In the genomic region with DNA sequence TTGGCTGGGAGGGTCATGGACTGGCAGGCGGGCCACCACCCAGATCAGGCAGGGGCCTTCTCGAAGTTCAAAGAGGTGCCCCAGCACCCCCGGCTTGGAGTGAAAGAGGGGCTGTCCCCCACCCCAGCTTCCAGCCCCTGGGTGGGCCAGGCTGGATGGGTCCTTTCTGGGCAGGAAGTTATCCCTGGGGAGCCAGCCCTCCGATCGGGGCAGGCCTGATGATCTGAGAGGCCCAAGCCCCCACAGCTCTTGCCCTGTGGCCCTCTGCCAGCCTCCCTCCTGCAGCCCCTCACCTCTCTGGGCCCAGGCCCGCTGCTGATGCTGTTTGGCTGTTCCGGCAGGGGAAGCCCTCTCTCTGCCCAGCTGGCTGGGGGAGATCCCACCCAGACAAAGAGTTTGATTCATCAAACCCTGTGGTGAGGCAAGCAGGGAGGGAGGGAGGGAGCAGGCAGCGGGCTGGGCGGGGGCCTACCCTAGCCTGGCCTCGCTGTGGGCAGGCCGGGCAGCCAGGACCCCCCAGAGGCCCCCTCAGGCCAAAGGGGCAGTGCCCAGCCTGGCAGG, we compare ENCODE assay signal across 21 cellular contexts. TPM values are rescaled to one million over a fixed set of nuclear protein-coding genes. Genes with fewer than 3 reads are reported as not detected.
DNase-seq lines count a peak whose midpoint lies in the region; ATAC-seq and TF ChIP-seq lines count a peak whose summit lies in the region.
"Had no signal": no experiment of that assay in that cellular context is flagged by ENCODE, and none has a peak within 500 bp of the region (broad histone marks: within the 10 kb centered on the region; RNA-seq: fewer than 3 reads in every experiment).

No MANE protein-coding gene starts in this region.

- H3K27ac ChIP-seq in right cardiac atrium (ENCODE audit: low read length) (no peak overlapping the region), neuronal stem cell (replicated peaks; ENCODE audit: low read length) (no peak overlapping the region), upper lobe of right lung (no peak overlapping the region), ascending aorta (no peak overlapping the region)
- H3K27ac ChIP-seq: foreskin keratinocyte, left lung, parathyroid adenoma, PC-9, SK-N-MC, testis had no signal

- 79% methylated on average over 11 of the region's 11 CpGs for WGBS in right cardiac atrium
- WGBS in neuronal stem cell (ENCODE audit: extremely low coverage in 2 of 2, insufficient read length in 2 of 2, insufficient replicate concordance in 1 of 2), 2 donors = no CpG with 5 or more reads among the region's 11 CpGs

- H3K79me1 ChIP-seq in neuronal stem cell (ENCODE audit: low read depth, low read length) = peaks cover 3% of the 10 kb centered on the region

- H2BK120ac ChIP-seq in neuronal stem cell (ENCODE audit: low read depth, low read length) = peak overlapping the region; percentile 75

- H3K27me3 ChIP-seq in right cardiac atrium (ENCODE audit: control insufficient read depth, insufficient read depth) = no peaks in the 10 kb centered on the region
- peaks cover 0 to 9% (median 0%) of the 10 kb centered on the region in 3 experiments for H3K27me3 ChIP-seq in neuronal stem cell (ENCODE audit: control insufficient read depth in 3 of 3, insufficient read depth in 3 of 3, low read depth in 1 of 3, low read length in 3 of 3)
- no peaks in the 10 kb centered on the region for H3K27me3 ChIP-seq in upper lobe of right lung
- H3K27me3 ChIP-seq in ascending aorta = no peaks in the 10 kb centered on the region
- H3K27me3 ChIP-seq: BLaER1 treated with 17β-estradiol and CSF1 and Interleukin-3, amounts not matched to agents 10 nM and 100 nM; foreskin keratinocyte; left lung; testis had no signal

- peak overlapping the region; percentile 83 for H3K18ac ChIP-seq in neuronal stem cell (ENCODE audit: low read length)

- intact Hi-C loops in right cardiac atrium (cut with DNase I) (loop anchor here in 1 of 4 donors (5.0 kb wide), 1 partner anchor 152 kb away; no protein-coding TSS in a partner anchor), cardiac septum (cut with DNase I) (no loop called here), upper lobe of right lung (cut with DNase I) (no loop called here), ascending aorta (cut with DNase I) (no loop called here)

- H4K8ac ChIP-seq in neuronal stem cell (ENCODE audit: low read depth, low read length) = no peak overlapping the region

- H2AK5ac ChIP-seq in neuronal stem cell (ENCODE audit: low read depth, low read length) = peak overlapping the region; percentile 34

- H3K4me1 ChIP-seq in right cardiac atrium (ENCODE audit: control insufficient read depth, insufficient read depth, low read length) (peaks cover 2% of the 10 kb centered on the region), neuronal stem cell (ENCODE audit: control insufficient read depth in 2 of 2, insufficient read depth in 1 of 2, low read depth in 1 of 2, low read length in 2 of 2) (peaks cover 12 to 26% of the 10 kb centered on the region in 2 donors), upper lobe of right lung (peaks cover 13% of the 10 kb centered on the region), ascending aorta (peaks cover 12 to 16% of the 10 kb centered on the region in 2 donors)

- DNase-seq in right cardiac atrium = peak in 2 of 3 donors; percentile 43 to 65
- no peak for DNase-seq in cardiac septum (ENCODE audit: low spot score)
- DNase-seq in globus pallidus (ENCODE audit: low spot score) = peak; percentile 53
- no peak for DNase-seq in neuronal stem cell (ENCODE audit: low spot score)
- DNase-seq in upper lobe of right lung = peak; percentile 60
- no peak for DNase-seq in NCI-H510A treated with DMSO at 0.1 percent for 48 hours (lab: John Stamatoyannopoulos, UW)
- DNase-seq in ascending aorta (ENCODE audit: low spot score in 2 of 2) = no peak
- DNase-seq in activated CD4-positive, alpha-beta T cell treated with anti-CD3 and anti-CD28 coated beads for 4 hours = no peak
- DNase-seq: 8988T; activated CD4-positive, CD25-positive, alpha-beta regulatory T cell treated with anti-CD3 and anti-CD28 coated beads, Interleukin-2, amount 50 U/mL, for 72 hours; foreskin keratinocyte; NCI-H1105; NCI-H2107; NCI-H774; PC-9; T1000; testis had no signal

- no peak overlapping the region for H2BK12ac ChIP-seq in neuronal stem cell (ENCODE audit: low read length)

- H3K23ac ChIP-seq in neuronal stem cell (ENCODE audit: low read depth, low read length, poor library complexity) = peak overlapping the region; percentile 20

- no peaks in the 10 kb centered on the region for H3K9me3 ChIP-seq in right cardiac atrium (ENCODE audit: control insufficient read depth, low read length)
- H3K9me3 ChIP-seq in neuronal stem cell (replicated peaks in 1 of 2; ENCODE audit: control insufficient read depth in 2 of 2, insufficient read depth in 1 of 2, low read depth in 1 of 2, low read length in 2 of 2) = no peaks in the 10 kb centered on the region
- H3K9me3 ChIP-seq in upper lobe of right lung = no peaks in the 10 kb centered on the region
- no peaks in the 10 kb centered on the region for H3K9me3 ChIP-seq in ascending aorta
- H3K9me3 ChIP-seq: BLaER1 treated with 17β-estradiol and CSF1 and Interleukin-3, amounts not matched to agents 10 nM and 100 nM; left lung; testis had no signal

- H3K36me3 ChIP-seq in neuronal stem cell (replicated peaks in 1 of 2; ENCODE audit: control insufficient read depth in 2 of 2, insufficient read depth in 2 of 2, low read length in 2 of 2) (no peaks in the 10 kb centered on the region), upper lobe of right lung (no peaks in the 10 kb centered on the region), ascending aorta (no peaks in the 10 kb centered on the region)
- H3K36me3 ChIP-seq: left lung had no signal

- peak overlapping the region; percentile 54 for H2BK15ac ChIP-seq in neuronal stem cell (ENCODE audit: low read length)

- peak overlapping the region; percentile 82 for H2AFZ ChIP-seq in neuronal stem cell (ENCODE audit: low read length)
- H2AFZ ChIP-seq: parathyroid adenoma, PC-9 had no signal

- no peak for ATAC-seq in right cardiac atrium
- no peak for ATAC-seq in upper lobe of right lung
- ATAC-seq: foreskin keratinocyte, left lung had no signal

- peak overlapping the region; percentile 59 for H2BK5ac ChIP-seq in neuronal stem cell (ENCODE audit: low read length)

- H3K4me3 ChIP-seq in right cardiac atrium (ENCODE audit: low read length) = no peak overlapping the region
- no peak overlapping the region for H3K4me3 ChIP-seq in neuronal stem cell (ENCODE audit: low read length in 2 of 2)
- H3K4me3 ChIP-seq in upper lobe of right lung = no peak overlapping the region
- H3K4me3 ChIP-seq in ascending aorta = no peak overlapping the region
- H3K4me3 ChIP-seq: BLaER1 treated with 17β-estradiol and CSF1 and Interleukin-3, amounts not matched to agents 10 nM and 100 nM; left lung; PC-9; SK-N-MC; testis had no signal

- no peak overlapping the region for H3K4me2 ChIP-seq in neuronal stem cell (ENCODE audit: insufficient read depth, low read length, poor library complexity, severe bottlenecking)

- peak overlapping the region; percentile 73 for H4K91ac ChIP-seq in neuronal stem cell (ENCODE audit: low read depth, low read length, poor library complexity)

- TF ChIP-seq CTCF in upper lobe of right lung (IDR thresholded peaks at IDR 0.05) (no peak), ascending aorta (IDR thresholded peaks at IDR 0.05) (no peak)

- H3K9ac ChIP-seq in neuronal stem cell (ENCODE audit: low read depth, low read length, poor library complexity) = peak overlapping the region; percentile 33
- H3K9ac ChIP-seq: parathyroid adenoma had no signal

- H3K14ac ChIP-seq in neuronal stem cell (ENCODE audit: low read length) = peak overlapping the region; percentile 22

- peak overlapping the region; percentile 90 for H3K4ac ChIP-seq in neuronal stem cell (ENCODE audit: low read length)

RNA-seq across cellular contexts. Expression of gene ARHGEF19, which starts 2.5 kb away (rescaled TPM):
- total RNA-seq in right cardiac atrium = 1 to 10 TPM; 2.2 to 4.3 (median 3.2) TPM
- 2.7 TPM for polyA plus RNA-seq in right cardiac atrium
- 1.3 TPM for total RNA-seq in cardiac septum
- polyA plus RNA-seq in neuronal stem cell (2013, experiment 1 of 2) = 14.7 TPM
- polyA plus RNA-seq in neuronal stem cell (2013, experiment 2 of 2) = 14.8 TPM
- 11.9 TPM for total RNA-seq in upper lobe of right lung
- total RNA-seq in ascending aorta = 1.5 TPM

RNA-seq across cellular contexts. Expression of gene CPLANE2, which starts 27.1 kb away (rescaled TPM):
- total RNA-seq in right cardiac atrium = 10 to 100 TPM in 1 of 4 donors, 1 to 10 TPM in 3; 4.0 to 11.9 (median 5.0) TPM
- 9.3 TPM for polyA plus RNA-seq in right cardiac atrium
- 10.6 TPM for total RNA-seq in cardiac septum
- polyA plus RNA-seq in neuronal stem cell (2013, experiment 1 of 2) = 4.3 TPM
- polyA plus RNA-seq in neuronal stem cell (2013, experiment 2 of 2) = 5.2 TPM
- 11.7 TPM for total RNA-seq in upper lobe of right lung
- not detected for total RNA-seq in ascending aorta

RNA-seq across cellular contexts. Expression of gene EPHA2, which starts 54.1 kb away (rescaled TPM):
- 10 to 100 TPM in 2 of 4 donors, 1 to 10 TPM in 2; 6.4 to 15.7 (median 9.8) TPM for total RNA-seq in right cardiac atrium
- 8.6 TPM for polyA plus RNA-seq in right cardiac atrium
- total RNA-seq in cardiac septum = 26.1 TPM
- polyA plus RNA-seq in neuronal stem cell (2013, experiment 1 of 2) = 74.6 TPM
- polyA plus RNA-seq in neuronal stem cell (2013, experiment 2 of 2) = 73.7 TPM
- total RNA-seq in upper lobe of right lung = 44.8 TPM
- total RNA-seq in ascending aorta = 42.7 TPM

Comparison
In these comparisons a context has a peak if more than half of its experiments do, and no peak if none do; other contexts are left out.
1. DNase-seq: peak in right cardiac atrium (2 of 3), globus pallidus (single experiment) and upper lobe of right lung (single experiment); none in cardiac septum (single experiment), neuronal stem cell (single experiment), NCI-H510A treated with DMSO at 0.1 percent for 48 hours (single experiment), ascending aorta (0 of 2) and activated CD4-positive, alpha-beta T cell treated with anti-CD3 and anti-CD28 coated beads for 4 hours (0 of 2).